17 cellular contexts compared by ENCODE assay signal in the genomic region with DNA sequence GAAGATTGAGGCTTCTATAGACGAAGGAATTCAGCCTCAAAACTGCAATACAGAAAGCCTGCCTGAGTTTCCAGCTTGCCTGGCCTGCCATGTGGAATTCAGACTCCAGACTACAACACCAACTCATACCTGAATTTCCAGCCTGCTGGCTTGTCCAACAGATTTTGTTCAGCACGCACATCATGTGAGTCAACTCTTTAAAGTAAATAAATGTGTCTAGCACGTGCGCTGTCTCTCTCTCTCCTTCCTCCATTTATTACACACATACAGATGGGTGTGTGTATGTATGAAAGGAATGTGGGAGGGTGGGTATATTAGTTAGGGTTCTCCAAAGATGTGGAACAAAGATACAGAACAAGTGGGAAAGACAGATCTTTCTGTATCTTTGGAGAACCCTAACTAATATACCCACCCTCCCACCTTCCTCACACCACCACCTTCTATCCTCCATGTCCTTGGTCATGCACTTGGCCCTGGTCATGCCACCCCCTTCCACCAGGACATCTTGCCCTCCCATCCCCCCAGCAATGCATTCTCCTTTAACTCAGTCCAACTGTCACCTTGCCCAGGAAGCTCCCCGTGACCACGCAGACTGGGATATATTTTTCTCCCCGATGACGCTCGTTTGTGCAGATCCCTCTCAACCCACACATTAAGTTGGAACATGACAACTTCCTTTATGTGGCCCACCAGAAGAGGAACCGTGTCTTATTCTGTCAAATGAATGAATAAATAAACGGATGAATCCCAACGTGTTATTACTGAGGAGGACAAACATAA.
DNase-seq lines count a peak whose midpoint lies in the region; ATAC-seq, FAIRE-seq and TF ChIP-seq lines count a peak whose summit lies in the region.
"Had no signal": no experiment of that assay in that cellular context is flagged by ENCODE, and none has a peak within 500 bp of the region (broad histone marks: within the 10 kb centered on the region; RNA-seq: fewer than 3 reads in every experiment).

No MANE protein-coding gene starts in this region.

- 41 to 51% (median 46%) methylated on average over 12 of the region's 12 CpGs for WGBS in spleen, 5 donors

- no peaks in the 10 kb centered on the region for H3K36me3 ChIP-seq in spleen
- H3K36me3 ChIP-seq: WERI-Rb-1 had no signal

- TF ChIP-seq CTCF in coronary artery (IDR thresholded peaks at IDR 0.05) (no peak), spleen (IDR thresholded peaks at IDR 0.05 in 8 of 11, conservative IDR thresholded peaks at IDR 0.05 in 3 of 11) (no peak)

- no peak for TF ChIP-seq POLR2A in spleen (IDR thresholded peaks at IDR 0.05)

- H3K27ac ChIP-seq in coronary artery = no peak overlapping the region
- no peak overlapping the region for H3K27ac ChIP-seq in spleen
- H3K27ac ChIP-seq: psoas muscle, WERI-Rb-1 had no signal

- H3K27me3 ChIP-seq in spleen (replicated peaks in 1 of 7) = no peaks in the 10 kb centered on the region

- peak; percentile 96 for FAIRE-seq in HTR-8/SVneo (lab: Jason Lieb, UNC)

- ATAC-seq in HG03457 (IDR thresholded peaks at IDR 0.05; ENCODE audit: unreplicated experiment) = no peak
- ATAC-seq: psoas muscle had no signal

- H3K4me3 ChIP-seq in coronary artery (no peak overlapping the region), spleen (no peak overlapping the region)
- H3K4me3 ChIP-seq: psoas muscle had no signal

- intact Hi-C loops in spleen (cut with DNase I; ENCODE audit: low total_unique reads) = no loop called here

- H3K9me3 ChIP-seq in spleen = peaks cover 0 to 11% (median 0%) of the 10 kb centered on the region in 8 donors
- H3K9me3 ChIP-seq: psoas muscle had no signal

- H3K4me1 ChIP-seq in spleen = no peaks in the 10 kb centered on the region
- H3K4me1 ChIP-seq: psoas muscle had no signal

- DNase-seq in AG20443 (ENCODE audit: low spot score) (peak; percentile 56), HTR-8/SVneo (ENCODE audit: insufficient read length, low spot score) (peak; percentile 59), astrocyte of the hippocampus (ENCODE audit: low read depth, low spot score) (peak; percentile 20), iris pigment epithelial cell (ENCODE audit: low read depth) (peak; percentile 75), coronary artery (ENCODE audit: low spot score) (no peak), NCI-H345 treated with DMSO at 0.1 percent for 48 hours (lab: John Stamatoyannopoulos, UW; ENCODE audit: unreplicated experiment) (no peak), spleen (no peak)
- DNase-seq: activated CD8-positive, alpha-beta memory T cell treated with anti-CD3 and anti-CD28 coated beads, Interleukin-2, amount 50 U/mL, for 48 hours; CD4-positive, alpha-beta T cell; effector memory CD4-positive, alpha-beta T cell; NCI-H1092; NCI-H510A treated with DMSO at 0.1 percent for 48 hours; psoas muscle; SHP77; stimulated activated CD4-positive, alpha-beta T cell treated with anti-CD3 and anti-CD28 coated beads, Interleukin-4, amount 100 ng/mL, for 4 hours; WERI-Rb-1 had no signal

Comparison
In these comparisons a context has a peak if more than half of its experiments do, and no peak if none do; other contexts are left out.
1. DNase-seq: peak in AG20443 (single experiment), HTR-8/SVneo (single experiment), astrocyte of the hippocampus (single experiment) and iris pigment epithelial cell (single experiment); none in coronary artery (single experiment), NCI-H345 treated with DMSO at 0.1 percent for 48 hours (single experiment) and spleen (single experiment).